ENCODE assay signal across 8 cellular contexts in the genomic region with DNA sequence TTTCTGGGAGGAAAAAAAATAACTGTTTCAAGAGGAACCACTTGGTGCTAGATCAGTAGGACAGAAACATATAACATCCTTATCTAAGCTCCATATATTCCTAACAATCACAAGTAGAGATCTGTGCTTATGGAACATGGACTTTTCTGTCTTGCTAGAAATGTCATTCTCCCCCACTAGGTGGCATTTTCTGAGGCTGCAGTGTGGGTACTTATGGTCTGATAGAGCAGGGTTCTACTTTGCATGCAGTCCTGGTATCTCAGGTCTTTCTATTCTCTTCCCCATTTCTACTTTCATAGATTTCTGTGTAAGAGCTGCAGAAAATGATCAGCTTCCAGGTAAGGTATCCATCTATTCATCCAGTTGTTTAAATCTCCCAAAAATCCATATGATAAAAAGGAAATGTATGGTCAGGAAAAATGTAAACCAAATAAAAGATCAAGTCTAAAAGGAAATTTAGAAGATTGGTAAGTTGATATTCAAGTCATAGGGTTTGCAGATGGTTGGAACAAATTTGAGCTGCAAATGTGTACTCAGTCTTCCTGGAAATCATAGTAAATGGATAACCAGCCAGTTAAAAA. TPM values are rescaled to one million over a fixed set of nuclear protein-coding genes. Genes with fewer than 3 reads are reported as not detected.
DNase-seq lines count a peak whose midpoint lies in the region; ATAC-seq and TF ChIP-seq lines count a peak whose summit lies in the region.

No MANE protein-coding gene starts in this region.

- H3K9me2 ChIP-seq in PC-9 (ENCODE audit: insufficient read depth): no peaks in the 10 kb centered on the region

- TF ChIP-seq CTCF in PC-9 (conservative IDR thresholded peaks at IDR 0.05) (peak; percentile 66), body of pancreas (IDR thresholded peaks at IDR 0.05) (peak in 5 of 7 experiments; percentile 33 to 43 (median 43)), liver (IDR thresholded peaks at IDR 0.05; ENCODE audit: low read depth, low read length, missing input control) (peak; percentile 54), upper lobe of right lung (IDR thresholded peaks at IDR 0.05) (peak; percentile 59)

- H3F3A ChIP-seq in PC-9 (ENCODE audit: insufficient read depth, low read depth): no peaks in the 10 kb centered on the region

- CTCF ChIA-PET in activated naive CD4-positive, alpha-beta T cell treated with anti-CD3 and anti-CD28 coated beads for 36 hours (lab: Charles Lee): interaction anchor here (0.6 to 2.7 kb wide), 25 partner anchors 10 to 389 kb away, joined by 3 to 22 read pairs (median 4); no protein-coding TSS in a partner anchor
- CTCF ChIA-PET in PC-9 (lab: Charles Lee): interaction anchor here (0.5 to 0.9 kb wide), 4 partner anchors 9 to 267 kb away, joined by 3 to 7 read pairs (median 4); a partner anchor contains a TSS

- peak overlapping the region; percentile 73 to 96 for H3K9ac ChIP-seq in liver (ENCODE audit: low read depth in 1 of 2, low read length in 2 of 2)

- no peak overlapping the region for H3K27ac Mint-ChIP-seq in activated naive CD4-positive, alpha-beta T cell treated with anti-CD3 and anti-CD28 coated beads for 36 hours

- no peaks in the 10 kb centered on the region for H3K27me3 ChIP-seq in PC-9 (ENCODE audit: insufficient read depth, low read depth)
- no peaks in the 10 kb centered on the region for H3K27me3 ChIP-seq in body of pancreas
- no peaks in the 10 kb centered on the region for H3K27me3 ChIP-seq in liver (ENCODE audit: control insufficient read depth in 4 of 4, insufficient read depth in 4 of 4, low read length in 3 of 4)
- no peaks in the 10 kb centered on the region for H3K27me3 ChIP-seq in upper lobe of right lung

- H3K9me3 Mint-ChIP-seq in activated naive CD4-positive, alpha-beta T cell treated with anti-CD3 and anti-CD28 coated beads for 36 hours: no peaks in the 10 kb centered on the region

- ATAC-seq in body of pancreas (no peak), upper lobe of right lung (peak; percentile 51), GM18498 (IDR thresholded peaks at IDR 0.05; ENCODE audit: unreplicated experiment) (no peak)

- no peaks in the 10 kb centered on the region for H3K27me3 Mint-ChIP-seq in activated naive CD4-positive, alpha-beta T cell treated with anti-CD3 and anti-CD28 coated beads for 36 hours (ENCODE audit: low read depth)

- intact Hi-C loops in activated naive CD4-positive, alpha-beta T cell treated with anti-CD3 and anti-CD28 coated beads for 36 hours (cut with micrococcal nuclease): loop anchor here (5.0 kb wide), 3 partner anchors 159 to 196 kb away; a partner anchor contains a TSS
- intact Hi-C loops in PC-9 (cut with micrococcal nuclease; ENCODE audit: unreplicated experiment): loop anchor here (5.0 kb wide), 2 partner anchors 319 to 419 kb away; no protein-coding TSS in a partner anchor
- intact Hi-C loops in body of pancreas (cut with DNase I): no loop called here
- intact Hi-C loops in upper lobe of right lung (cut with DNase I): no loop called here

- peaks cover 13% of the 10 kb centered on the region for H3K4me1 ChIP-seq in PC-9 (replicated peaks; ENCODE audit: insufficient read depth)
- H3K4me1 ChIP-seq in body of pancreas: peaks cover 24% of the 10 kb centered on the region
- H3K4me1 ChIP-seq in liver (ENCODE audit: control insufficient read depth in 4 of 4, insufficient read depth in 4 of 4, low read length in 3 of 4): peaks cover 1 to 26% (median 21%) of the 10 kb centered on the region in 4 donors
- peaks cover 15% of the 10 kb centered on the region for H3K4me1 ChIP-seq in upper lobe of right lung

- peak overlapping the region; percentile 78; the same call in 1 of the 2 replicates for H3K4me2 ChIP-seq in PC-9

- DNase-seq in activated naive CD4-positive, alpha-beta T cell treated with anti-CD3 and anti-CD28 coated beads for 36 hours: peak; percentile 47
- no peak for DNase-seq in activated naive CD4-positive, alpha-beta T cell treated with anti-CD3 and anti-CD28 coated beads, Interleukin-2, amount 50 U/mL, for 16 hours
- peak; percentile 20 to 43 for DNase-seq in PC-9
- peak in 1 of 4 donors; percentile 8 for DNase-seq in body of pancreas
- no peak for DNase-seq in upper lobe of right lung

- TF ChIP-seq EP300 in Ishikawa (IDR thresholded peaks at IDR 0.05; ENCODE audit: borderline replicate concordance): no peak

- no peak for TF ChIP-seq POLR2A in body of pancreas (IDR thresholded peaks at IDR 0.05)

- H3K36me3 ChIP-seq in PC-9 (ENCODE audit: low read depth) (no peaks in the 10 kb centered on the region), body of pancreas (replicated peaks in 1 of 2; ENCODE audit: insufficient read depth in 1 of 2, low read depth in 2 of 2) (no peaks in the 10 kb centered on the region), liver (ENCODE audit: control insufficient read depth in 4 of 4, insufficient read depth in 3 of 4, low read depth in 1 of 4, low read length in 3 of 4) (peaks cover 0 to 4% (median 2%) of the 10 kb centered on the region in 4 donors), upper lobe of right lung (no peaks in the 10 kb centered on the region)

- no peak overlapping the region; the same call in 1 of the 2 replicates for H2AFZ ChIP-seq in PC-9

- TF ChIP-seq RAD21 in Ishikawa (IDR thresholded peaks at IDR 0.05; ENCODE audit: low read depth): peak; percentile 36
- TF ChIP-seq RAD21 in liver (IDR thresholded peaks at IDR 0.05): peak; percentile 57 to 70

- POLR2A ChIA-PET in PC-9 (lab: Charles Lee; ENCODE audit: unreplicated experiment): interaction anchor here (0.5 to 0.7 kb wide), 3 partner anchors 109 to 461 kb away, joined by 3 to 10 read pairs (median 4); a partner anchor contains a TSS

- H3K4me3 ChIP-seq in PC-9: peak overlapping the region; percentile 88; the same call in 1 of the 2 replicates
- H3K4me3 ChIP-seq in body of pancreas: peak overlapping the region in 1 of 2 donors; percentile 8
- peak overlapping the region in 2 of 3 donors; percentile 75 to 96 for H3K4me3 ChIP-seq in liver (ENCODE audit: low read depth in 1 of 3, low read length in 3 of 3)
- H3K4me3 ChIP-seq in upper lobe of right lung: no peak overlapping the region

- H3K4me3 Mint-ChIP-seq in activated naive CD4-positive, alpha-beta T cell treated with anti-CD3 and anti-CD28 coated beads for 36 hours: no peak overlapping the region

- BruUV-seq in PC-9 (replicated peaks; lab: Mats Ljungman, UMichigan): no TSS peak

- H3K9me3 ChIP-seq in PC-9 (ENCODE audit: insufficient read depth, low read depth) (no peaks in the 10 kb centered on the region), body of pancreas (no peaks in the 10 kb centered on the region), liver (ENCODE audit: control insufficient read depth in 4 of 4, low read length in 3 of 4) (no peaks in the 10 kb centered on the region), upper lobe of right lung (no peaks in the 10 kb centered on the region)

- peaks cover 17% of the 10 kb centered on the region for H3K36me3 Mint-ChIP-seq in activated naive CD4-positive, alpha-beta T cell treated with anti-CD3 and anti-CD28 coated beads for 36 hours (ENCODE audit: low read depth)

- no peaks in the 10 kb centered on the region for H3K79me2 ChIP-seq in PC-9 (ENCODE audit: low read depth)

- no peaks in the 10 kb centered on the region for H4K20me1 ChIP-seq in PC-9 (ENCODE audit: insufficient read depth)

- H3K27ac ChIP-seq in PC-9 (no peak overlapping the region), body of pancreas (peak overlapping the region in 2 of 4 donors; percentile 88 to 92), liver (ENCODE audit: low read depth in 1 of 2, low read length in 2 of 2) (peak overlapping the region; percentile 22 to 95), upper lobe of right lung (no peak overlapping the region)

- H3K4me1 Mint-ChIP-seq in activated naive CD4-positive, alpha-beta T cell treated with anti-CD3 and anti-CD28 coated beads for 36 hours (ENCODE audit: low read depth): peaks cover 18% of the 10 kb centered on the region

TF ChIP-seq in Ishikawa, 13 proteins besides CTCF, POLR2A, EP300 and RAD21 (continues in another document):
- TF ChIP-seq YY1 (IDR thresholded peaks at IDR 0.05; ENCODE audit: low read depth) (no peak), EGR1 (IDR thresholded peaks at IDR 0.05) (no peak), TCF12 (IDR thresholded peaks at IDR 0.05; ENCODE audit: low read depth) (no peak), NFIC (IDR thresholded peaks at IDR 0.05) (no peak)
- TF ChIP-seq, protein P1, sequence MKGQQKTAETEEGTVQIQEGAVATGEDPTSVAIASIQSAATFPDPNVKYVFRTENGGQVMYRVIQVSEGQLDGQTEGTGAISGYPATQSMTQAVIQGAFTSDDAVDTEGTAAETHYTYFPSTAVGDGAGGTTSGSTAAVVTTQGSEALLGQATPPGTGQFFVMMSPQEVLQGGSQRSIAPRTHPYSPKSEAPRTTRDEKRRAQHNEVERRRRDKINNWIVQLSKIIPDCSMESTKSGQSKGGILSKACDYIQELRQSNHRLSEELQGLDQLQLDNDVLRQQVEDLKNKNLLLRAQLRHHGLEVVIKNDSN (IDR thresholded peaks at IDR 0.05): no peak

TF ChIP-seq in liver, 16 proteins besides CTCF, POLR2A, EP300 and RAD21 (continues in another document):
- TF ChIP-seq RXRA (IDR thresholded peaks at IDR 0.05) (no peak), HNF4A (conservative IDR thresholded peaks at IDR 0.05) (no peak), TAF1 (conservative IDR thresholded peaks at IDR 0.05) (no peak), JUND (IDR thresholded peaks at IDR 0.05) (peak in 1 of 2 donors; percentile 36), HNF4G (IDR thresholded peaks at IDR 0.05) (no peak), SP1 (IDR thresholded peaks at IDR 0.05) (peak; percentile 13)

RNA-seq across cellular contexts. Expression of a gene that starts 1.5 kb away (rescaled TPM):
- total RNA-seq in activated naive CD4-positive, alpha-beta T cell treated with anti-CD3 and anti-CD28 coated beads for 36 hours: 1 to 10 TPM; 6.8 to 7.0 TPM
- total RNA-seq in PC-9 (2021) (6.0 and 11.8 TPM in 2 replicates), body of pancreas (10 to 100 TPM in 1 of 2 donors, 1 to 10 TPM in 1; 3.1 to 17.1 TPM), liver (10 to 100 TPM in 1 of 2 donors, 1 to 10 TPM in 1; 8.5 to 17.1 TPM), upper lobe of right lung (4.7 TPM)
- polyA plus RNA-seq in liver: 10 to 100 TPM in 1 of 2 donors, 1 to 10 TPM in 1; 7.6 to 11.9 TPM

RNA-seq across cellular contexts. Expression of a gene that starts 24.4 kb away (rescaled TPM):
- total RNA-seq in activated naive CD4-positive, alpha-beta T cell treated with anti-CD3 and anti-CD28 coated beads for 36 hours: 1 to 10 TPM; 9.4 to 9.9 TPM
- total RNA-seq in PC-9 (2021): 15.4 and 19.0 TPM in 2 replicates
- 10 to 100 TPM in 1 of 2 donors, 1 to 10 TPM in 1; 5.2 to 12.9 TPM for total RNA-seq in body of pancreas
- 1 to 10 TPM; 6.6 to 9.2 TPM for total RNA-seq in liver
- polyA plus RNA-seq in liver: 1 to 10 TPM; 3.5 to 4.1 TPM
- 5.7 TPM for total RNA-seq in upper lobe of right lung

RNA-seq across cellular contexts. Expression of a gene that starts 55.8 kb away (rescaled TPM):
- total RNA-seq in activated naive CD4-positive, alpha-beta T cell treated with anti-CD3 and anti-CD28 coated beads for 36 hours: 1 to 10 TPM; 3.5 to 3.8 TPM
- total RNA-seq in PC-9 (2021): 3.7 and 4.8 TPM in 2 replicates
- total RNA-seq in body of pancreas: 1 to 10 TPM in 1 of 2 donors, under 1 TPM in 1; 0.66 to 1.3 TPM
- total RNA-seq in liver: 1 to 10 TPM; 1.3 to 1.9 TPM
- 1 to 10 TPM in 1 of 2 donors, under 1 TPM in 1; 0.96 to 1.2 TPM for polyA plus RNA-seq in liver
- total RNA-seq in upper lobe of right lung: 2.8 TPM

Comparison
In these comparisons a context has a peak if more than half of its experiments do, and no peak if none do; other contexts are left out.
1. DNase-seq: peak in activated naive CD4-positive, alpha-beta T cell treated with anti-CD3 and anti-CD28 coated beads for 36 hours (single experiment) and PC-9 (2 of 2); none in activated naive CD4-positive, alpha-beta T cell treated with anti-CD3 and anti-CD28 coated beads, Interleukin-2, amount 50 U/mL, for 16 hours (single experiment) and upper lobe of right lung (single experiment).
2. H3K27ac ChIP-seq: peak in liver (2 of 2); none in PC-9 (single experiment) and upper lobe of right lung (single experiment).
3. intact Hi-C loops: an anchor here in activated naive CD4-positive, alpha-beta T cell treated with anti-CD3 and anti-CD28 coated beads for 36 hours (5.0 kb wide) and PC-9 (5.0 kb wide); none called in body of pancreas and upper lobe of right lung.
4. Peak in every context shown above with its lines, with median percentiles within 50 percentile points of each other: CTCF ChIP-seq.